Comparison of ENCODE assay signal across 9 cellular contexts in the genomic region with DNA sequence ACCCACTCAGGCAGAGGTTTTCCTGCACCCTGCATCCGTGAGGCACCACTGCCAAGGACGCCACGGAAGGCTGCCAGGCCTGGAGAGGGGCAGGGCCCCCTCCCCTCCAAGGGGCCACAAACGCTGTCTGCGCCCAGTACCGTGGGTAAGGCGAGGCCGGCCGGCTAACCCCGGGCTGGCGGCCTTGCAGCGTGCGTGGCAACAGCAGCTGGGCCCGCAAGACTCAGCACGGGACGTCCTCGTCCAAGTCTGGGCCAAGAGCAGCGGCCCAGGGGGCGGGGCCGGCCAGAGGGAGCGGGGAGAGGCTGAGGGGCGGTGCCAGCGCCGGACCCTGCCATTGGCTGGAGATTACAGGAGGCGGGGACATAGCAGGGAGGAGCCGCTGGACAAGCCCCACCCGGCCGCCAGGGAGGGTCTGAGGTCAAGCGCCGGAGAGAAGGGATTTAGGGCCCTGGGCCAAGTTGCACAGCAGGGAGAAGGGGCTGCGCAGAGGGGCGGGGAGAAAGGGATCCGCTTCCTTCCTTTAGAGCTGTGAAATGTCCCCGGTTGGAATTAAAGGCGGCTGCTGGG. TPM values are rescaled to one million over a fixed set of nuclear protein-coding genes. Genes with fewer than 3 reads are reported as not detected.
DNase-seq lines count a peak whose midpoint lies in the region; ATAC-seq and TF ChIP-seq lines count a peak whose summit lies in the region.
"Had no signal": no experiment of that assay in that cellular context is flagged by ENCODE, and none has a peak within 500 bp of the region (broad histone marks: within the 10 kb centered on the region; RNA-seq: fewer than 3 reads in every experiment).

No MANE protein-coding gene starts in this region.

- ATAC-seq in HG02759 (IDR thresholded peaks at IDR 0.05; ENCODE audit: unreplicated experiment) = peak; percentile 100
- ATAC-seq: CD8-positive, alpha-beta T cell had no signal

- no peak overlapping the region for H3K4me3 Mint-ChIP-seq in activated naive CD4-positive, alpha-beta T cell treated with anti-CD3 and anti-CD28 coated beads, Interleukin-2, amount 10 ng/mL, durations not matched to agents 7 days and 5 days
- H3K4me3 Mint-ChIP-seq in nephron progenitor cell = peak overlapping the region; percentile 65
- H3K4me3 Mint-ChIP-seq: CD8-positive, alpha-beta T cell had no signal

- TF ChIP-seq CTCF in nephron progenitor cell (IDR thresholded peaks at IDR 0.05) = no peak

- no peaks in the 10 kb centered on the region for H3K27me3 Mint-ChIP-seq in activated naive CD4-positive, alpha-beta T cell treated with anti-CD3 and anti-CD28 coated beads, Interleukin-2, amount 10 ng/mL, durations not matched to agents 7 days and 5 days
- peaks cover 16% of the 10 kb centered on the region for H3K27me3 Mint-ChIP-seq in nephron progenitor cell (ENCODE audit: low read depth, poor library complexity)

- CTCF ChIA-PET in activated naive CD4-positive, alpha-beta T cell treated with anti-CD3 and anti-CD28 coated beads, Interleukin-2, amount 10 ng/mL, durations not matched to agents 7 days and 5 days (lab: Charles Lee) = interaction anchor here (2.4 kb wide), 1 partner anchor 41 kb away, joined by 6 read pairs; no protein-coding TSS in a partner anchor

- peaks cover 2% of the 10 kb centered on the region for H3K4me1 Mint-ChIP-seq in activated naive CD4-positive, alpha-beta T cell treated with anti-CD3 and anti-CD28 coated beads, Interleukin-2, amount 10 ng/mL, durations not matched to agents 7 days and 5 days
- H3K4me1 Mint-ChIP-seq in nephron progenitor cell = peaks cover 55% of the 10 kb centered on the region

- H3K9me3 Mint-ChIP-seq in activated naive CD4-positive, alpha-beta T cell treated with anti-CD3 and anti-CD28 coated beads, Interleukin-2, amount 10 ng/mL, durations not matched to agents 7 days and 5 days = no peaks in the 10 kb centered on the region
- no peaks in the 10 kb centered on the region for H3K9me3 Mint-ChIP-seq in nephron progenitor cell
- H3K9me3 Mint-ChIP-seq: CD8-positive, alpha-beta T cell had no signal

- peaks cover 20% of the 10 kb centered on the region for H3K36me3 Mint-ChIP-seq in activated naive CD4-positive, alpha-beta T cell treated with anti-CD3 and anti-CD28 coated beads, Interleukin-2, amount 10 ng/mL, durations not matched to agents 7 days and 5 days
- H3K36me3 Mint-ChIP-seq in nephron progenitor cell (ENCODE audit: low read depth) = peaks cover 7% of the 10 kb centered on the region

- peak; percentile 63 for DNase-seq in NCI-H1436 (lab: John Stamatoyannopoulos, UW)
- no peak for DNase-seq in NCI-H1436 treated with DMSO at 0.1 percent for 48 hours (lab: John Stamatoyannopoulos, UW)
- peak; percentile 94 for DNase-seq in NCI-H2196 (lab: John Stamatoyannopoulos, UW; ENCODE audit: unreplicated experiment)
- peak; percentile 56 for DNase-seq in activated naive CD4-positive, alpha-beta T cell treated with anti-CD3 and anti-CD28 coated beads, Interleukin-2, amount 10 ng/mL, durations not matched to agents 7 days and 5 days
- DNase-seq in germinal center (ENCODE audit: low spot score) = peak; percentile 92
- DNase-seq in nephron progenitor cell = peak; percentile 99
- peak; percentile 96 for DNase-seq in ureter (ENCODE audit: low spot score)

- no peak overlapping the region for H3K27ac Mint-ChIP-seq in activated naive CD4-positive, alpha-beta T cell treated with anti-CD3 and anti-CD28 coated beads, Interleukin-2, amount 10 ng/mL, durations not matched to agents 7 days and 5 days
- peak overlapping the region; percentile 41 for H3K27ac Mint-ChIP-seq in nephron progenitor cell
- H3K27ac Mint-ChIP-seq: CD8-positive, alpha-beta T cell had no signal

RNA-seq across cellular contexts. Expression of gene SLC43A1, which starts 16.0 kb away (rescaled TPM):
- total RNA-seq in ureter = 10.4 TPM

RNA-seq across cellular contexts. Expression of gene TIMM10, which starts 31.1 kb away (rescaled TPM):
- 50.5 TPM for total RNA-seq in ureter

RNA-seq across cellular contexts. Expression of gene SMTNL1, which starts 37.9 kb away (rescaled TPM):
- not detected for total RNA-seq in ureter
- total RNA-seq: CD8-positive, alpha-beta T cell had no signal

RNA-seq across cellular contexts. Expression of gene RTN4RL2, which starts 39.2 kb away (rescaled TPM):
- total RNA-seq in ureter = 1.5 TPM
